17 cellular contexts compared by ENCODE assay signal in genomic region chr1:244067893-244068292, GRCh38. TPM values are rescaled to one million over a fixed set of nuclear protein-coding genes. Genes with fewer than 3 reads are reported as not detected.
DNase-seq lines count a peak whose midpoint lies in the region; ATAC-seq and TF ChIP-seq lines count a peak whose summit lies in the region.
"Had no signal": no experiment of that assay in that cellular context is flagged by ENCODE, and none has a peak within 500 bp of the region (broad histone marks: within the 10 kb centered on the region; RNA-seq: fewer than 3 reads in every experiment).

No MANE protein-coding gene starts in this region.

- no peak overlapping the region for H3K4me3 ChIP-seq in body of pancreas
- H3K4me3 ChIP-seq in right lobe of liver = no peak overlapping the region
- H3K4me3 ChIP-seq: breast epithelium, esophagus squamous epithelium, suprapubic skin had no signal

- intact Hi-C loops in body of pancreas (cut with DNase I) = no loop called here
- intact Hi-C loops in right lobe of liver (cut with DNase I) = no loop called here

- no peaks in the 10 kb centered on the region for H3K36me3 Mint-ChIP-seq in natural killer cell treated with Interleukin-12 subunit alpha and Interleukin-12 subunit beta and Interleukin-15 and Interleukin-18, amount 100 ng/mL, for 72 hours

- H3K27ac ChIP-seq in body of pancreas (peak overlapping the region in 1 of 4 donors; percentile 33), right lobe of liver (no peak overlapping the region)
- H3K27ac ChIP-seq: breast epithelium, esophagus squamous epithelium, suprapubic skin had no signal

- TF ChIP-seq CTCF in body of pancreas (IDR thresholded peaks at IDR 0.05) (no peak), right lobe of liver (IDR thresholded peaks at IDR 0.05) (no peak)

- H3K27me3 Mint-ChIP-seq in natural killer cell treated with Interleukin-12 subunit alpha and Interleukin-12 subunit beta and Interleukin-15 and Interleukin-18, amount 100 ng/mL, for 72 hours = peaks cover 7 to 12% of the 10 kb centered on the region in 2 donors

- no peak overlapping the region for H3K4me3 Mint-ChIP-seq in natural killer cell treated with Interleukin-12 subunit alpha and Interleukin-12 subunit beta and Interleukin-15 and Interleukin-18, amount 100 ng/mL, for 72 hours

- WGBS in body of pancreas, 2 donors = 34 to 38% methylated on average over 4 of the region's 4 CpGs
- WGBS in right lobe of liver (ENCODE audit: insufficient coverage, low coverage, low lambda C conversion rate, missing lambda C conversion rate) = 13% methylated on average over 4 of the region's 4 CpGs

- no peaks in the 10 kb centered on the region for H3K9me3 ChIP-seq in body of pancreas
- no peaks in the 10 kb centered on the region for H3K9me3 ChIP-seq in right lobe of liver
- H3K9me3 ChIP-seq: breast epithelium, esophagus squamous epithelium, suprapubic skin had no signal

- DNase-seq in COLO829 (ENCODE audit: low spot score) (peak; percentile 99), HS-5 (ENCODE audit: low read depth) (peak; percentile 34), body of pancreas (peak in 3 of 4 donors; percentile 32 to 45 (median 41)), right lobe of liver (peak in 2 of 3 donors; percentile 72 to 76), COLO668 (lab: John Stamatoyannopoulos, UW; ENCODE audit: unreplicated experiment) (no peak), NCI-H187 treated with DMSO at 0.1 percent for 48 hours (lab: John Stamatoyannopoulos, UW) (no peak)
- DNase-seq in natural killer cell treated with Interleukin-12 subunit alpha and Interleukin-12 subunit beta and Interleukin-15 and Interleukin-18, amount 100 ng/mL, for 72 hours (ENCODE audit: low spot score) = no peak
- DNase-seq: activated CD4-positive, CD25-positive, alpha-beta regulatory T cell; activated CD8-positive, alpha-beta memory T cell treated with anti-CD3 and anti-CD28 coated beads, Interleukin-2, amount 50 U/mL, for 4 hours; activated naive CD4-positive, alpha-beta T cell treated with Interleukin-2 at 50 U/mL for 16 hours; esophagus squamous epithelium; NCI-H1092; NCI-H2171; stimulated activated CD4-positive, alpha-beta T cell treated with anti-CD3 and anti-CD28 coated beads, Interleukin-2, amount 100 ng/mL, for 48 hours; T-helper 1 cell had no signal

- no peak overlapping the region for H3K27ac Mint-ChIP-seq in natural killer cell treated with Interleukin-12 subunit alpha and Interleukin-12 subunit beta and Interleukin-15 and Interleukin-18, amount 100 ng/mL, for 72 hours

- H3K27me3 ChIP-seq in body of pancreas (no peaks in the 10 kb centered on the region), right lobe of liver (no peaks in the 10 kb centered on the region)
- H3K27me3 ChIP-seq: breast epithelium, esophagus squamous epithelium had no signal

- peaks cover 27% of the 10 kb centered on the region for H3K4me1 ChIP-seq in body of pancreas
- peaks cover 0 to 36% (median 9%) of the 10 kb centered on the region in 4 donors for H3K4me1 ChIP-seq in right lobe of liver
- H3K4me1 ChIP-seq: breast epithelium had no signal

- TF ChIP-seq POLR2A in body of pancreas (IDR thresholded peaks at IDR 0.05) (no peak), right lobe of liver (IDR thresholded peaks at IDR 0.05) (no peak)

- peaks cover 0 to 3% of the 10 kb centered on the region in 2 donors for H3K4me1 Mint-ChIP-seq in natural killer cell treated with Interleukin-12 subunit alpha and Interleukin-12 subunit beta and Interleukin-15 and Interleukin-18, amount 100 ng/mL, for 72 hours (ENCODE audit: low read depth in 2 of 2)

- H3K9me3 Mint-ChIP-seq in natural killer cell treated with Interleukin-12 subunit alpha and Interleukin-12 subunit beta and Interleukin-15 and Interleukin-18, amount 100 ng/mL, for 72 hours = no peaks in the 10 kb centered on the region

- peak; percentile 76 for ATAC-seq in body of pancreas
- ATAC-seq in right lobe of liver = peak; percentile 77 to 89 (median 84)
- no peak for ATAC-seq in natural killer cell treated with Interleukin-12 subunit alpha and Interleukin-12 subunit beta and Interleukin-15 and Interleukin-18, amount 100 ng/mL, for 72 hours

- no peaks in the 10 kb centered on the region for H3K36me3 ChIP-seq in body of pancreas (replicated peaks in 1 of 2; ENCODE audit: insufficient read depth in 1 of 2, low read depth in 2 of 2)
- no peaks in the 10 kb centered on the region for H3K36me3 ChIP-seq in right lobe of liver
- H3K36me3 ChIP-seq: breast epithelium, esophagus squamous epithelium, suprapubic skin had no signal

RNA-seq across cellular contexts. Expression of gene ZBTB18, which starts 16.8 kb away (rescaled TPM):
- total RNA-seq in body of pancreas (10 to 100 TPM; 20.4 to 22.6 TPM), right lobe of liver (10 to 100 TPM in 3 of 6 experiments, 1 to 10 TPM in 3; 9.0 to 16.1 (median 10.0) TPM)
- 1 to 10 TPM; 2.3 to 3.3 TPM for total RNA-seq in natural killer cell treated with Interleukin-12 subunit alpha and Interleukin-12 subunit beta and Interleukin-15 and Interleukin-18, amount 100 ng/mL, for 72 hours

Comparison
In these comparisons a context has a peak if more than half of its experiments do, and no peak if none do; other contexts are left out.
1. DNase-seq: peak in COLO829 (single experiment), HS-5 (single experiment), body of pancreas (3 of 4) and right lobe of liver (2 of 3); none in COLO668 (single experiment), natural killer cell treated with Interleukin-12 subunit alpha and Interleukin-12 subunit beta and Interleukin-15 and Interleukin-18, amount 100 ng/mL, for 72 hours (single experiment) and NCI-H187 treated with DMSO at 0.1 percent for 48 hours (single experiment).
2. ATAC-seq: peak in body of pancreas (single experiment) and right lobe of liver (4 of 4); none in natural killer cell treated with Interleukin-12 subunit alpha and Interleukin-12 subunit beta and Interleukin-15 and Interleukin-18, amount 100 ng/mL, for 72 hours (0 of 2).